In the genomic region with DNA sequence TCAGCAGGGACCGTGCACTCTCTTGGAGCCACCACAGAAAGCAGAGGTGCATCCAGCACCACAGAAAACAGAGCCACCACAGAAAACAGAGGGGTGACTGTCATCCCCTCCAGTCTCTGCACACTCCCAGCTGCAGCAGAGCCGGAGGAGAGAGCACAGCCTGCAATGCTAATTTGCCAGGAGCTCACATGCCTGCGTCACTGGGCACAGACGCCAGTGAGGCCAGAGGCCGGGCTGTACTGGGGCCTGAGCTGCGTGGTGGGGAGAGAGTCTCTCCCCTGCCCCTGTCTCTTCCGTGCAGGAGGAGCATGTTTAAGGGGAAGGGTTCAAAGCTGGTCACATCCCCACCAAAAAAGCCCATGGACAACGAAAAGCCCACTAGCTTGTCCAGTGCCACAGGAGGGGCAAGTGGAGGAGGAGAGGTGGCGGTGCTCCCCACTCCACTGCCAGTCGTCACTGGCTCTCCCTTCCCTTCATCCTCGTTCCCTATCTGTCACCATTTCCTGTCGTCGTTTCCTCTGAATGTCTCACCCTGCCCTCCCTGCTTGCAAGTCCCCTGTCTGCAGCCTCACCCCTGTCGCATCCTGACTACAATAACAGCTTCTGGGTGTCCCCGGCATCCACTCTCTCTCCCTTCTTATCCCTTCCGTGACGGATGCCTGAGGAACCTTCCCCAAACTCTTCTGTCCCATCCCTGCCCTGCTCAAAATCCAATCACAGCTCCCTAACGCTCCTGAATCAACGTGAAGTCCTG, we compare ENCODE assay signal across 8 cellular contexts.
A peak's percentile ranks its signal among the peaks of the same experiment; 100 is the strongest.
DNase-seq lines count a peak whose midpoint lies in the region; ATAC-seq and TF ChIP-seq lines count a peak whose summit lies in the region.
"Not testable (repeated sequence)": the region's sequence is repeated elsewhere in the genome, so short reads cannot be mapped to it uniquely, and the experiment has no call there.

No MANE protein-coding gene starts in this region.

- not testable (repeated sequence) for H3K9me3 ChIP-seq in CD4-positive, CD25-positive, alpha-beta regulatory T cell (ENCODE audit: control insufficient read depth in 2 of 2, low read length in 2 of 2); ovary

- intact Hi-C loops in ovary (cut with DNase I): not testable (repeated sequence)

- H3K36me3 ChIP-seq in CD4-positive, CD25-positive, alpha-beta regulatory T cell (ENCODE audit: control insufficient read depth, insufficient read depth, low read length); ovary: not testable (repeated sequence)

- DNase-seq in CD4-positive, CD25-positive, alpha-beta regulatory T cell; central memory CD8-positive, alpha-beta T cell (ENCODE audit: low spot score in 2 of 2): not testable (repeated sequence)
- DNase-seq in M059J (ENCODE audit: low read depth): peak; percentile 0
- DNase-seq in activated CD8-positive, alpha-beta memory T cell treated with anti-CD3 and anti-CD28 coated beads for 24 hours: peak; percentile 53
- peak; percentile 40 for DNase-seq in glutamatergic neuron
- peak; percentile 68 for DNase-seq in left kidney (ENCODE audit: low read depth, low spot score)
- DNase-seq in ovary: peak in 4 of 5 donors; percentile 15 to 46 (median 24)

- WGBS in ovary, 3 donors: 63 to 78% (median 72%) methylated on average over 15 to 17 of the region's 19 CpGs

- TF ChIP-seq EP300 in ovary (IDR thresholded peaks at IDR 0.05): not testable (repeated sequence)

- H3K4me3 Mint-ChIP-seq in CD4-positive, CD25-positive, alpha-beta regulatory T cell: peak overlapping the region in 1 of 4 donors; percentile 17
- peak overlapping the region; percentile 21 for H3K4me3 Mint-ChIP-seq in central memory CD8-positive, alpha-beta T cell
- H3K4me3 Mint-ChIP-seq in glutamatergic neuron (ENCODE audit: unreplicated experiment): peak overlapping the region; percentile 49

- TF ChIP-seq CTCF in glutamatergic neuron (IDR thresholded peaks at IDR 0.05; ENCODE audit: partially characterized antibody, unreplicated experiment); ovary (IDR thresholded peaks at IDR 0.05): not testable (repeated sequence)

- not testable (repeated sequence) for H3K36me3 Mint-ChIP-seq in CD4-positive, CD25-positive, alpha-beta regulatory T cell; central memory CD8-positive, alpha-beta T cell (ENCODE audit: insufficient read depth); glutamatergic neuron (ENCODE audit: unreplicated experiment)

- not testable (repeated sequence) for TF ChIP-seq POLR2A in ovary (IDR thresholded peaks at IDR 0.05)

- not testable (repeated sequence) for H3K4me1 ChIP-seq in CD4-positive, CD25-positive, alpha-beta regulatory T cell (ENCODE audit: control insufficient read depth, insufficient read depth, low read length, poor library complexity, severe bottlenecking); ovary (ENCODE audit: insufficient read depth)

- not testable (repeated sequence) for H3K27me3 ChIP-seq in CD4-positive, CD25-positive, alpha-beta regulatory T cell (ENCODE audit: control insufficient read depth, insufficient read depth, low read length); ovary

- H3K27me3 Mint-ChIP-seq in CD4-positive, CD25-positive, alpha-beta regulatory T cell; central memory CD8-positive, alpha-beta T cell; glutamatergic neuron (ENCODE audit: unreplicated experiment): not testable (repeated sequence)

- not testable (repeated sequence) for H3K4me3 ChIP-seq in CD4-positive, CD25-positive, alpha-beta regulatory T cell (ENCODE audit: low read depth, low read length); ovary

- peak overlapping the region; percentile 47 to 88 (median 75) for H3K27ac Mint-ChIP-seq in CD4-positive, CD25-positive, alpha-beta regulatory T cell
- H3K27ac Mint-ChIP-seq in central memory CD8-positive, alpha-beta T cell (ENCODE audit: low read depth): peak overlapping the region; percentile 82
- H3K27ac Mint-ChIP-seq in glutamatergic neuron (ENCODE audit: unreplicated experiment): peak overlapping the region; percentile 75

- peaks cover 0 to 11% (median 2%) of the 10 kb centered on the region in 4 donors for H3K4me1 Mint-ChIP-seq in CD4-positive, CD25-positive, alpha-beta regulatory T cell
- H3K4me1 Mint-ChIP-seq in central memory CD8-positive, alpha-beta T cell: peaks cover 11% of the 10 kb centered on the region
- not testable (repeated sequence) for H3K4me1 Mint-ChIP-seq in glutamatergic neuron (ENCODE audit: low read depth, unreplicated experiment)

- H3K27ac ChIP-seq in CD4-positive, CD25-positive, alpha-beta regulatory T cell (ENCODE audit: insufficient read depth, low read length, poor library complexity, severe bottlenecking); ovary: not testable (repeated sequence)
- H3K27ac ChIP-seq in temporal lobe (ENCODE audit: low read depth, low read length): peak overlapping the region; percentile 93

- ATAC-seq in CD4-positive, CD25-positive, alpha-beta regulatory T cell (ENCODE audit: low read depth in 2 of 2); central memory CD8-positive, alpha-beta T cell (replicated peaks; ENCODE audit: extremely low read depth, poor library complexity, severe bottlenecking): not testable (repeated sequence)

- H3K9me3 Mint-ChIP-seq in CD4-positive, CD25-positive, alpha-beta regulatory T cell; central memory CD8-positive, alpha-beta T cell; glutamatergic neuron (ENCODE audit: unreplicated experiment): not testable (repeated sequence)
